18 cellular contexts compared by ENCODE assay signal in genomic region chr4:8268901-8269534, GRCh38. TPM values are rescaled to one million over a fixed set of nuclear protein-coding genes. Genes with fewer than 3 reads are reported as not detected.
DNase-seq lines count a peak whose midpoint lies in the region; ATAC-seq, FAIRE-seq and TF ChIP-seq lines count a peak whose summit lies in the region.
"Had no signal": no experiment of that assay in that cellular context is flagged by ENCODE, and none has a peak within 500 bp of the region (broad histone marks: within the 10 kb centered on the region; RNA-seq: fewer than 3 reads in every experiment).

No MANE protein-coding gene starts in this region.

- TF ChIP-seq RAD21 in H1 (IDR thresholded peaks at IDR 0.05 in 1 of 2, conservative IDR thresholded peaks at IDR 0.05 in 1 of 2; ENCODE audit: low read depth in 2 of 2, low read length in 2 of 2): no peak

- TF ChIP-seq EP300 in H1 (IDR thresholded peaks at IDR 0.05; ENCODE audit: borderline replicate concordance in 1 of 2, low read depth in 2 of 2, low read length in 2 of 2): no peak

- no peak overlapping the region for H3K23ac ChIP-seq in H1 (ENCODE audit: insufficient read length)

- H3K9me3 Mint-ChIP-seq in nephron: no peaks in the 10 kb centered on the region
- H3K9me3 Mint-ChIP-seq: activated naive CD4-positive, alpha-beta T cell treated with anti-CD3 and anti-CD28 coated beads, Interleukin-2, amount 50 U/mL, for 24 hours; CD4-positive, alpha-beta T cell; natural killer cell; stimulated activated naive CD8-positive, alpha-beta T cell treated with anti-CD3 and anti-CD28 coated beads, Interleukin-15, amount 100 ng/mL, for 72 hours had no signal

- peak overlapping the region; percentile 69 to 75 (median 73) for H3K4me3 Mint-ChIP-seq in nephron
- H3K4me3 Mint-ChIP-seq: activated naive CD4-positive, alpha-beta T cell treated with anti-CD3 and anti-CD28 coated beads, Interleukin-2, amount 50 U/mL, for 24 hours; CD4-positive, alpha-beta T cell; natural killer cell; stimulated activated naive CD8-positive, alpha-beta T cell treated with anti-CD3 and anti-CD28 coated beads, Interleukin-15, amount 100 ng/mL, for 72 hours; T-helper 17 cell had no signal

- H2BK12ac ChIP-seq in H1 (ENCODE audit: low read depth, low read length): no peak overlapping the region

- no peak overlapping the region for H2BK5ac ChIP-seq in H1 (ENCODE audit: low read depth, low read length)

- no peaks in the 10 kb centered on the region for H3K79me1 ChIP-seq in H1 (ENCODE audit: low read depth, low read length)

- H2AFZ ChIP-seq in H1 (ENCODE audit: low read length): 0 out of 2 replicates have a peak overlapping the region, but pooled peaks have one; percentile 42

- no peak for TF ChIP-seq POLR2A in H1 (IDR thresholded peaks at IDR 0.05; ENCODE audit: control extremely low read depth in 1 of 2, low read depth in 2 of 2, low read length in 2 of 2)

- peak overlapping the region in 1 of 3 experiments; percentile 46 for H3K27ac Mint-ChIP-seq in nephron
- H3K27ac Mint-ChIP-seq: activated naive CD4-positive, alpha-beta T cell treated with anti-CD3 and anti-CD28 coated beads, Interleukin-2, amount 50 U/mL, for 24 hours; CD4-positive, alpha-beta T cell; natural killer cell; stimulated activated naive CD8-positive, alpha-beta T cell treated with anti-CD3 and anti-CD28 coated beads, Interleukin-15, amount 100 ng/mL, for 72 hours; T-helper 17 cell had no signal

- peak overlapping the region; percentile 53 for H4K8ac ChIP-seq in H1 (ENCODE audit: extremely low read depth, insufficient read depth, low read length)

- FAIRE-seq in H1 (lab: Jason Lieb, UNC): no peak
- FAIRE-seq: endometrium, GM12878, small intestine had no signal

- no peak overlapping the region for H2BK120ac ChIP-seq in H1 (replicated peaks; ENCODE audit: low read depth, low read length)

- no peaks in the 10 kb centered on the region for H3K4me1 ChIP-seq in HEK293 (ENCODE audit: control insufficient read depth, insufficient read depth, low read length)
- H3K4me1 ChIP-seq in H1 (replicated peaks in 1 of 4; ENCODE audit: control insufficient read depth in 3 of 4, insufficient read depth in 4 of 4, low read length in 3 of 4): peaks cover 0 to 2% (median 1%) of the 10 kb centered on the region in 4 experiments; a peak in 3 of 7 replicates
- peaks cover 2 to 38% of the 10 kb centered on the region in 2 donors for H3K4me1 ChIP-seq in thoracic aorta (ENCODE audit: control insufficient read depth in 1 of 2, low read depth in 2 of 2)

- H4K91ac ChIP-seq in H1 (replicated peaks; ENCODE audit: insufficient read length, low read length): peak overlapping the region; percentile 45

- H3K27me3 Mint-ChIP-seq in nephron (ENCODE audit: low read depth): peaks cover 15% of the 10 kb centered on the region

- TF ChIP-seq CTCF in HEK293 (tag by site-specific recombination; IDR thresholded peaks at IDR 0.05): no peak
- TF ChIP-seq CTCF in H1 (IDR thresholded peaks at IDR 0.05; ENCODE audit: control extremely low read depth in 1 of 3, insufficient read depth in 1 of 3, low read depth in 1 of 3, low read length in 3 of 3): no peak
- TF ChIP-seq CTCF in nephron (IDR thresholded peaks at IDR 0.05; ENCODE audit: unreplicated experiment in 3 of 3): no peak
- TF ChIP-seq CTCF in thoracic aorta (IDR thresholded peaks at IDR 0.05): no peak

- H3K23me2 ChIP-seq in H1 (ENCODE audit: low read depth, low read length): peaks cover 4% of the 10 kb centered on the region; the same call in 1 of the 2 replicates

- H3K9ac ChIP-seq in H1 (replicated peaks in 1 of 4; ENCODE audit: extremely low read depth in 1 of 4, low read depth in 3 of 4, low read length in 3 of 4): no peak overlapping the region

- no peak overlapping the region for H3K14ac ChIP-seq in H1 (ENCODE audit: insufficient read length)

- no peak overlapping the region for H2AK5ac ChIP-seq in H1 (ENCODE audit: low read depth, low read length)

- no peaks in the 10 kb centered on the region for H3K9me3 ChIP-seq in HEK293 (ENCODE audit: control insufficient read depth, insufficient read depth, low read depth, low read length)
- H3K9me3 ChIP-seq in H1 (ENCODE audit: insufficient read depth in 2 of 2, low read depth in 1 of 2, low read length in 1 of 2): no peaks in the 10 kb centered on the region
- no peaks in the 10 kb centered on the region for H3K9me3 ChIP-seq in thoracic aorta

- 0 out of 2 replicates have a peak overlapping the region, but pooled peaks have one; percentile 31 for H2BK15ac ChIP-seq in H1 (ENCODE audit: low read length)

- H3K4me2 ChIP-seq in H1 (ENCODE audit: insufficient read depth in 1 of 2, low read depth in 2 of 2, low read length in 2 of 2): peak overlapping the region; percentile 32 to 70; a peak in 2 of 4 replicates

- H3K79me2 ChIP-seq in H1 (ENCODE audit: control insufficient read depth in 1 of 2, insufficient read depth in 2 of 2, low read length in 2 of 2): no peaks in the 10 kb centered on the region

- H3K4me1 Mint-ChIP-seq in nephron: peaks cover 36% of the 10 kb centered on the region
- H3K4me1 Mint-ChIP-seq: activated naive CD4-positive, alpha-beta T cell treated with anti-CD3 and anti-CD28 coated beads, Interleukin-2, amount 50 U/mL, for 24 hours; natural killer cell; stimulated activated naive CD8-positive, alpha-beta T cell treated with anti-CD3 and anti-CD28 coated beads, Interleukin-15, amount 100 ng/mL, for 72 hours; T-helper 17 cell had no signal

- H3K36me3 ChIP-seq in HEK293 (ENCODE audit: control insufficient read depth in 2 of 2, insufficient read depth in 1 of 2, low read length in 2 of 2): no peaks in the 10 kb centered on the region
- H3K36me3 ChIP-seq in H1 (ENCODE audit: control insufficient read depth in 2 of 4, insufficient read depth in 4 of 4, low read length in 3 of 4): no peaks in the 10 kb centered on the region
- H3K36me3 ChIP-seq in thoracic aorta: no peaks in the 10 kb centered on the region

- H3K4me3 ChIP-seq in HEK293 (ENCODE audit: low read depth, low read length): no peak overlapping the region
- H3K4me3 ChIP-seq in H1 (ENCODE audit: extremely low read depth in 1 of 4, insufficient read depth in 2 of 4, low read depth in 3 of 4, low read length in 4 of 4): peak overlapping the region in 1 of 4 experiments; percentile 59; a peak in 2 of 8 replicates
- peak overlapping the region; percentile 67 for H3K4me3 ChIP-seq in thoracic aorta
- H3K4me3 ChIP-seq: GM12878 had no signal

- ATAC-seq in thoracic aorta (ENCODE audit: insufficient number of reproducible peaks, low FRiP score, low read depth) (no peak), GM18868 (IDR thresholded peaks at IDR 0.05; ENCODE audit: unreplicated experiment) (no peak)
- ATAC-seq: natural killer cell, T-helper 17 cell had no signal

- no peak for DNase-seq in H1 (ENCODE audit: low read depth in 1 of 2, low spot score in 2 of 2)
- no peak for DNase-seq in thoracic aorta (ENCODE audit: low spot score)
- DNase-seq in NCI-H526 treated with DMSO at 0.1 percent for 48 hours (lab: John Stamatoyannopoulos, UW): no peak
- no peak for DNase-seq in anterior cingulate cortex (lab: John Stamatoyannopoulos, UW)
- DNase-seq: activated CD4-positive, alpha-beta T cell treated with anti-CD3 and anti-CD28 coated beads for 1 hour; activated CD8-positive, alpha-beta memory T cell treated with anti-CD3 and anti-CD28 coated beads, Interleukin-2, amount 50 U/mL, for 48 hours; CD4-positive, alpha-beta T cell; natural killer cell; SHP77; small intestine; stimulated activated naive CD8-positive, alpha-beta T cell treated with anti-CD3 and anti-CD28 coated beads, Interleukin-15, amount 100 ng/mL, for 72 hours; T-helper 17 cell had no signal

- no peaks in the 10 kb centered on the region for H4K20me1 ChIP-seq in H1 (replicated peaks in 1 of 2; ENCODE audit: control insufficient read depth in 1 of 2, insufficient read depth in 2 of 2, low read length in 2 of 2)

- WGBS in H1 (ENCODE audit: extremely low coverage in 1 of 2, insufficient coverage in 1 of 2, insufficient read length in 1 of 2, insufficient replicate concordance in 2 of 2, low coverage in 1 of 2, low lambda C conversion rate in 2 of 2, missing lambda C conversion rate in 1 of 2), 2 experiments: 77% methylated on average over 24 of the region's 25 CpGs; no CpG with 5 or more reads in 1 of the 2 experiments

- no peak overlapping the region for H4K5ac ChIP-seq in H1 (ENCODE audit: insufficient read length, low read depth, low read length)

- CTCF ChIA-PET in HEK293 (lab: Yijun Ruan, JAX): interaction anchor here (0.7 to 2.7 kb wide), 2 partner anchors 138 to 281 kb away, joined by 6 to 16 read pairs; no protein-coding TSS in a partner anchor
- CTCF ChIA-PET in H1 (lab: Charles Lee; ENCODE audit: partially characterized antibody): interaction anchor here (1.2 to 6.1 kb wide), 8 partner anchors 24 to 159 kb away, joined by 3 to 74 read pairs (median 10); no protein-coding TSS in a partner anchor

- no peak overlapping the region for H2BK20ac ChIP-seq in H1 (ENCODE audit: low read length)

- H3K27me3 ChIP-seq in H1 (replicated peaks in 1 of 4; ENCODE audit: control insufficient read depth in 3 of 4, extremely low read depth in 1 of 4, insufficient read depth in 3 of 4, low read length in 3 of 4): peaks cover 7 to 28% (median 20%) of the 10 kb centered on the region in 4 experiments; a peak in 6 of 7 replicates
- no peaks in the 10 kb centered on the region for H3K27me3 ChIP-seq in thoracic aorta (replicated peaks; ENCODE audit: insufficient read depth)

- H3K36me3 Mint-ChIP-seq in nephron (ENCODE audit: low read depth): no peaks in the 10 kb centered on the region
- H3K36me3 Mint-ChIP-seq: activated naive CD4-positive, alpha-beta T cell treated with anti-CD3 and anti-CD28 coated beads, Interleukin-2, amount 50 U/mL, for 24 hours; natural killer cell had no signal

- 0 out of 2 replicates have a peak overlapping the region, but pooled peaks have one; percentile 40 for H3K18ac ChIP-seq in H1 (ENCODE audit: extremely low read depth, low read length)

- H3K56ac ChIP-seq in H1 (replicated peaks; ENCODE audit: insufficient read length, low read depth, low read length): no peak overlapping the region

- H3K4ac ChIP-seq in H1 (replicated peaks; ENCODE audit: insufficient read length, low read depth, low read length): no peak overlapping the region

- POLR2A ChIA-PET in HEK293 (lab: Yijun Ruan, JAX) (interaction anchor here (1.4 kb wide), 1 partner anchor 10 kb away, joined by 4 read pairs; no protein-coding TSS in a partner anchor), H1 (lab: Charles Lee; ENCODE audit: partially characterized antibody) (interaction anchor here (1.2 kb wide), 1 partner anchor 89 kb away, joined by 3 read pairs; no protein-coding TSS in a partner anchor)

- H3K27ac ChIP-seq in HEK293 (ENCODE audit: extremely low read depth, low read depth, low read length) (no peak overlapping the region), H1 (ENCODE audit: low read depth, low read length) (no peak overlapping the region), thoracic aorta (no peak overlapping the region)

RNA-seq across cellular contexts. Expression of gene HTRA3, which starts 0.5 kb away (rescaled TPM):
- 2.9 and 3.2 TPM in 2 replicates for total RNA-seq in H1 (2021; fragmentation: NEBNext Ultra II Directional; extraction: Animal tissue kit (Norgen Biotek cat#: 25700))
- 4.5 and 5.8 TPM in 2 replicates for polyA plus RNA-seq in H1 (2011; rRNA removed)
- 3.3 TPM for polyA plus RNA-seq in H1 (2011; cell fraction: cytosol; rRNA removed)
- polyA plus RNA-seq in H1 (2011; cell fraction: nucleus; rRNA removed): 3.1 TPM
- polyA plus RNA-seq in H1 (2012, experiment 1 of 2): 2.8 to 5.6 TPM (median 4.0 TPM) in 4 replicates
- polyA plus RNA-seq in H1 (2012, experiment 2 of 2): 3.3 TPM
- 3.4 TPM for polyA plus RNA-seq in H1 (2013, experiment 1 of 2)
- polyA plus RNA-seq in H1 (2013, experiment 2 of 2): 3.3 TPM
- 1.1 and 1.2 TPM in 2 replicates for polyA minus RNA-seq in H1 (2011; rRNA and poly(A)+ RNA removed)
- 1.2 TPM for polyA minus RNA-seq in H1 (2011; cell fraction: cytosol; rRNA and poly(A)+ RNA removed)
- 1.3 TPM for polyA minus RNA-seq in H1 (2011; cell fraction: nucleus; rRNA and poly(A)+ RNA removed)
- 10 to 100 TPM; 52.6 to 55.5 TPM for total RNA-seq in thoracic aorta
- total RNA-seq: CD4-positive, alpha-beta T cell; natural killer cell; T-helper 17 cell had no signal

Comparison
In these comparisons a context has a peak if more than half of its experiments do, and no peak if none do; other contexts are left out.
1. RNA of gene HTRA3, which starts 0.5 kb away (total RNA-seq): 52.6 to 55.5 TPM in thoracic aorta; 2.9 to 3.2 TPM in H1; every median in the first group is over 10 times any median in the second.